In the genomic region with DNA sequence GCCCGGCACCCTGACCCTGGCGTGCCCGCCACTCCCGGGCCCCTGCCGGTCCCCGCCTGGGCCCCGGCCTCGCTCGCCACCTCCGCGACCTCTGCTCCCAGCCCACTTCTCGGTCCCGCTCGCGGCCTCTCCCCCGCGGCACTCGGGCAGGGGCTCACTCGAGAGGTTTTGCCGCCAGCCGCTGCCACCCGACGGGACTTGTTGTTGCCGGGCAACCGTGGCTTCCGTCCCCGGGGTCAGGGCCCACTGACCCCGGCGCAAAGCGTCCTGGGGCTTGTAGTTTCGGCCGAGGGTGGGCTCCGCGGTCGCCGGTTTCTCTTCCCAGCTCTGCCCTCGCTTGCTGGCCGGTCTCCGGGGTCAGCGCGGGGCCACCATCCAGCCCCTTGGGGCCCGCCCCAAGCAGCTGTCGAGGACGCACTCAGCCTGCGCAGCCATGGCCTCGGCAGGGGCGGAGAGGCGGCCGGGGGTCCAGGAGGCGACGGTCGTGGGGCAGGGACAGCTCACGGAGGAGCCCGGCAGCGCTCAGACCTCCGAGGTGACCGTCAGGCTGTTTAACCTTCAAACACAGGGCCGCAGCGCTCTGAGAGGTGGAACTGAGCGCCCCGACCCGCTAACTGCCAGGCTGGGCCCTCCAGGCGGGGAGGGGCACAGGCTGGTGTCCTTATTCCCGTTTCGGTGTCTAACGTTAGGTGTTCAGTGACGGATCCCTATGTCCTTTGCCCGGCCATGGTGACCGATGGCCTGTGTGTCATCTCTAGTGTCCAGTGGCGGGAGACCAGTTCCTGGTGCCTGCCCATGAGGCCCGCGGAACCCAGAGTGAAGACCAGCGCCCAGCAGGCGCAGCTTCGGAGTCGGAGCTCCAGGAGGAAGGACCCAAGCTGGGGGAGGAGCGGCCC, we compare ENCODE assay signal across 8 cellular contexts. TPM values are rescaled to one million over a fixed set of nuclear protein-coding genes. Genes with fewer than 3 reads are reported as not detected.
DNase-seq lines count a peak whose midpoint lies in the region; ATAC-seq and TF ChIP-seq lines count a peak whose summit lies in the region.

A gene with protein sequence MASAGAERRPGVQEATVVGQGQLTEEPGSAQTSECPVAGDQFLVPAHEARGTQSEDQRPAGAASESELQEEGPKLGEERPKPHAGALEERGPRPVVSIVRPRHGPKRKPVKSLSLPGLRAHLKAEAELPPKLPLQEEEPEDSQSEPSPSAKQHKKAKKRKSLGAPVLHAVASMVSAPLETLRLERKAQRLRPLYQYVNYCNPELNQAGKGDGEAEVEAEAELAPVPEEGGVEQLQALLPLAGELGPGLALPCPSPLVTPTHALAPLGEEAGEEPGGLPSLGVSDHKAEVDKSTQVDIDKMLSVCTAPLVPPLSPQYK (plus strand): TSS at position 277 of the 896 bp plus-strand sequence. CDS start 157 bp downstream, at position 434.
A gene with protein sequence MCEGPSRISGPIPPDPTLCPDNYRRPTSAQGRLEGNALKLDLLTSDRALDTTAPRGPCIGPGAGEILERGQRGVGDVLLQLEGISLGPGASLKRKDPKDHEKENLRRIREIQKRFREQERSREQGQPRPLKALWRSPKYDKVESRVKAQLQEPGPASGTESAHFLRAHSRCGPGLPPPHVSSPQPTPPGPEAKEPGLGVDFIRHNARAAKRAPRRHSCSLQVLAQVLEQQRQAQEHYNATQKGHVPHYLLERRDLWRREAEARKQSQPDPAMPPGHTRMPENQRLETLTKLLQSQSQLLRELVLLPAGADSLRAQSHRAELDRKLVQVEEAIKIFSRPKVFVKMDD (minus strand): TSS at position 213 of the 896 bp plus-strand sequence. CDS start 308 bp downstream, outside the sequence.

- TF ChIP-seq POLR2A in gastroesophageal sphincter (IDR thresholded peaks at IDR 0.05) = no peak

- WGBS in gastroesophageal sphincter (ENCODE audit: low coverage in 1 of 2), 2 donors = no CpG with 5 or more reads among the region's 77 CpGs

- H3K4me1 ChIP-seq in HUES6 (ENCODE audit: control insufficient read depth, insufficient read depth, low read length) (peaks cover 17% of the 10 kb centered on the region), SJCRH30 (no peaks in the 10 kb centered on the region), gastroesophageal sphincter (peaks cover 0 to 45% (median 24%) of the 10 kb centered on the region in 3 donors), neutrophil (ENCODE audit: control insufficient read depth in 1 of 2, insufficient read depth in 1 of 2, low read depth in 1 of 2, low read length in 1 of 2) (peaks cover 39 to 41% of the 10 kb centered on the region in 2 experiments)

- H3K36me3 ChIP-seq in HUES6 (ENCODE audit: control insufficient read depth, insufficient read depth, low read length) = no peaks in the 10 kb centered on the region
- no peaks in the 10 kb centered on the region for H3K36me3 ChIP-seq in SJCRH30
- H3K36me3 ChIP-seq in gastroesophageal sphincter = peaks cover 0 to 31% of the 10 kb centered on the region in 2 donors
- H3K36me3 ChIP-seq in neutrophil = peaks cover 6% of the 10 kb centered on the region

- H3K27me3 ChIP-seq in HUES6 (ENCODE audit: control insufficient read depth, insufficient read depth, low read length) (peaks cover 14% of the 10 kb centered on the region), SJCRH30 (no peaks in the 10 kb centered on the region), gastroesophageal sphincter (no peaks in the 10 kb centered on the region), neutrophil (peaks cover 2% of the 10 kb centered on the region)

- H3K4me3 ChIP-seq in HUES6 (ENCODE audit: low read depth, low read length) = peak within 1 kb of the TSS; percentile 76
- peak within 1 kb of the TSS; percentile 55 for H3K4me3 ChIP-seq in SJCRH30
- peak within 1 kb of the TSS; percentile 75 to 83 for H3K4me3 ChIP-seq in gastroesophageal sphincter
- peak within 1 kb of the TSS; percentile 92 to 100 for H3K4me3 ChIP-seq in neutrophil (ENCODE audit: low read depth in 1 of 2, low read length in 1 of 2)

- DNase-seq in SJCRH30 = peak; percentile 66 to 70
- peak; percentile 40 to 75 (median 52) for DNase-seq in activated naive CD4-positive, alpha-beta T cell (lab: John Stamatoyannopoulos, UW)

- TF ChIP-seq CTCF in C4-2B (conservative IDR thresholded peaks at IDR 0.05) (no peak), gastroesophageal sphincter (IDR thresholded peaks at IDR 0.05) (no peak), neutrophil (IDR thresholded peaks at IDR 0.05) (peak; percentile 16), subcutaneous adipose tissue (IDR thresholded peaks at IDR 0.05; ENCODE audit: low read depth) (no peak)

- H3K9me3 ChIP-seq in HUES6 (ENCODE audit: control insufficient read depth, insufficient read depth, low read depth, low read length) (no peaks in the 10 kb centered on the region), SJCRH30 (replicated peaks) (no peaks in the 10 kb centered on the region), gastroesophageal sphincter (no peaks in the 10 kb centered on the region), neutrophil (no peaks in the 10 kb centered on the region)

- peak within 1 kb of the TSS; percentile 75 for H3K27ac ChIP-seq in C4-2B
- no peak within 1 kb of the TSS for H3K27ac ChIP-seq in HUES6 (ENCODE audit: low read depth, low read length)
- H3K27ac ChIP-seq in SJCRH30 = no peak within 1 kb of the TSS
- H3K27ac ChIP-seq in gastroesophageal sphincter = peak within 1 kb of the TSS; percentile 71 to 95 (median 92)
- H3K27ac ChIP-seq in neutrophil = peak within 1 kb of the TSS; percentile 85

- no peak for TF ChIP-seq EP300 in gastroesophageal sphincter (IDR thresholded peaks at IDR 0.05)

- peak; percentile 62 for ATAC-seq in GM19438 (IDR thresholded peaks at IDR 0.05; ENCODE audit: low read depth, unreplicated experiment)
- ATAC-seq in gastroesophageal sphincter = peak; percentile 74

- H3K9ac ChIP-seq in HUES6 (ENCODE audit: low read length) = peak within 1 kb of the TSS; percentile 46

RNA-seq across cellular contexts. Expression of the first gene that starts in this region (rescaled TPM):
- total RNA-seq in SJCRH30 (2014; rRNA removed; shearing (Covaris generic)) = 0.81 and 0.96 TPM in 2 replicates
- total RNA-seq in gastroesophageal sphincter (10 to 100 TPM in 1 of 4 donors, 1 to 10 TPM in 3; 3.6 to 12.9 (median 5.0) TPM), subcutaneous adipose tissue (10 to 100 TPM in 2 of 4 donors, 1 to 10 TPM in 1, under 1 TPM in 1; 0.98 to 14.5 (median 10.7) TPM)

RNA-seq across cellular contexts. Expression of the second gene that starts in this region (rescaled TPM):
- 2.5 and 3.0 TPM in 2 replicates for total RNA-seq in SJCRH30 (2014; rRNA removed; shearing (Covaris generic))
- total RNA-seq in gastroesophageal sphincter = 10 to 100 TPM; 23.0 to 33.2 (median 28.9) TPM
- total RNA-seq in subcutaneous adipose tissue = 10 to 100 TPM in 3 of 4 donors, 1 to 10 TPM in 1; 6.2 to 17.6 (median 16.0) TPM

Comparison
In these comparisons a context has a peak if more than half of its experiments do, and no peak if none do; other contexts are left out.
1. H3K27ac ChIP-seq: peak in C4-2B (single experiment), gastroesophageal sphincter (4 of 4) and neutrophil (single experiment); none in HUES6 (single experiment) and SJCRH30 (single experiment).
2. Peak in every context shown above with its lines, with median percentiles within 50 percentile points of each other: H3K4me3 ChIP-seq.